Comparison of ENCODE assay signal across 14 cellular contexts in the genomic region with DNA sequence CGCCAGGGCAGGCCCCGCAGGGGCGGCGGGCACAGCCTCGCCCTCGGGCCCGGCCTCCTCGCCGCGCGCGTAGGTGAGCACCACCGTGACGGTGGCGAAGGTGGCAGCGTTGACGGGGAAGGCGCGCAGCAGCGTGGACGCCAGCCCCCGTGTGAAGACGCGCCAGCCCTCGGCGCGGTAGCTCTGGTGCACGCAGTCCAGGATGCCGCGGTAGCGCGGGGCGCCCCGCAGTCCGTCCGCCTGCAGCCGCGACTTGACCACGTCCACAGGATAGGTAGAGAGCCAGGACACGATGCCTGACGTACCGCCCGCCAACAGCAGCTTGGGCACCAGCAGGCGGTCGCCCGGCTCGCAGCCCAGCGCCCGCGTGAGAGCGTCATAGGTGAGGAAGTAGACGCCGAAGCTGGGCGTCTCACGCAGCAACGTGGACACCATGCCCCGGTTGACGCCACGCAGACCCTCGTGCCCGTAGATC. TPM values are rescaled to one million over a fixed set of nuclear protein-coding genes. Genes with fewer than 3 reads are reported as not detected.
"Had no signal": no experiment of that assay in that cellular context is flagged by ENCODE, and none has a peak within 500 bp of the region (broad histone marks: within the 10 kb centered on the region; RNA-seq: fewer than 3 reads in every experiment).

No MANE protein-coding gene starts in this region.

- H3K27me3 ChIP-seq: ascending aorta, esophagus squamous epithelium, heart left ventricle, upper lobe of left lung had no signal

- H3K9me3 ChIP-seq: ascending aorta, esophagus squamous epithelium, heart left ventricle, upper lobe of left lung had no signal

- H3K27ac ChIP-seq: ascending aorta, esophagus squamous epithelium, heart left ventricle, upper lobe of left lung, WERI-Rb-1 had no signal

- H3K4me3 ChIP-seq: ascending aorta, esophagus squamous epithelium, heart left ventricle, smooth muscle cell, upper lobe of left lung had no signal

- DNase-seq: activated CD4-positive, alpha-beta T cell treated with anti-CD3 and anti-CD28 coated beads, Interleukin-2, amount 10 ng/mL, durations not matched to agents 24 days and 14 days; esophagus squamous epithelium; foreskin fibroblast; substantia nigra; T-helper 1 cell; WERI-Rb-1 had no signal

- H3K4me2 ChIP-seq: smooth muscle cell had no signal

- ATAC-seq: heart left ventricle; left lobe of liver; stimulated activated effector memory CD8-positive, alpha-beta T cell treated with anti-CD3 and anti-CD28 coated beads, Interleukin-12 subunit alpha, Interleukin-12 subunit beta, amount 100 ng/mL, for 72 hours had no signal

RNA-seq across cellular contexts. Expression of gene SLC25A47, which starts 30.8 kb away (rescaled TPM):
- total RNA-seq: activated CD4-positive, alpha-beta T cell treated with anti-CD3 and anti-CD28 coated beads, Interleukin-2, amount 10 ng/mL, durations not matched to agents 24 days and 14 days; ascending aorta; bronchial epithelial cell; esophagus squamous epithelium; heart left ventricle; mesothelial cell of epicardium; smooth muscle cell; upper lobe of left lung had no signal
